In genomic region chr5:19745247-19745646, GRCh38 we compare ENCODE assay signal across 22 cellular contexts.
"Had no signal": no experiment of that assay in that cellular context is flagged by ENCODE, and none has a peak within 500 bp of the region (broad histone marks: within the 10 kb centered on the region; RNA-seq: fewer than 3 reads in every experiment).

No MANE protein-coding gene starts in this region.

- H3K4me3 ChIP-seq: adrenal gland, SK-N-MC had no signal

- H3K4me3 Mint-ChIP-seq: activated CD8-positive, alpha-beta T cell treated with anti-CD3 and anti-CD28 coated beads, Interleukin-2, amount 10 ng/mL, durations not matched to agents 7 days and 5 days; activated naive CD8-positive, alpha-beta T cell treated with anti-CD3 and anti-CD28 coated beads, Interleukin-2, amount 10 ng/mL, durations not matched to agents 7 days and 5 days had no signal

- H3K4me1 Mint-ChIP-seq: activated naive CD8-positive, alpha-beta T cell treated with anti-CD3 and anti-CD28 coated beads, Interleukin-2, amount 10 ng/mL, durations not matched to agents 7 days and 5 days had no signal

- H3K36me3 ChIP-seq: adrenal gland, WERI-Rb-1 had no signal

- H3K27me3 ChIP-seq: adrenal gland had no signal

- H3K36me3 Mint-ChIP-seq: activated naive CD8-positive, alpha-beta T cell treated with anti-CD3 and anti-CD28 coated beads, Interleukin-2, amount 10 ng/mL, durations not matched to agents 7 days and 5 days had no signal

- H3K27ac Mint-ChIP-seq: activated CD8-positive, alpha-beta T cell treated with anti-CD3 and anti-CD28 coated beads, Interleukin-2, amount 10 ng/mL, durations not matched to agents 7 days and 5 days; activated naive CD8-positive, alpha-beta T cell treated with anti-CD3 and anti-CD28 coated beads, Interleukin-2, amount 10 ng/mL, durations not matched to agents 7 days and 5 days had no signal

- H3K27me3 Mint-ChIP-seq: activated naive CD8-positive, alpha-beta T cell treated with anti-CD3 and anti-CD28 coated beads, Interleukin-2, amount 10 ng/mL, durations not matched to agents 7 days and 5 days had no signal

- DNase-seq: activated CD4-positive, alpha-beta T cell treated with anti-CD3 and anti-CD28 coated beads for 48 hours; activated CD4-positive, alpha-beta T cell treated with anti-CD3 and anti-CD28 coated beads, Interleukin-2, amount 50 U/mL, for 4 hours; activated CD8-positive, alpha-beta memory T cell treated with anti-CD3 and anti-CD28 coated beads, Interleukin-2, amount 50 U/mL, for 48 hours; activated CD8-positive, alpha-beta T cell treated with anti-CD3 and anti-CD28 coated beads, Interleukin-2, amount 10 ng/mL, durations not matched to agents 7 days and 5 days; activated naive CD4-positive, alpha-beta T cell treated with anti-CD3 and anti-CD28 coated beads, Interleukin-2, amount 50 U/mL, for 16 hours; activated naive CD8-positive, alpha-beta T cell treated with anti-CD3 and anti-CD28 coated beads, Interleukin-2, amount 10 ng/mL, durations not matched to agents 7 days and 5 days; activated T-cell treated with anti-CD3 and anti-CD28 coated beads, Interleukin-2, amount 50 U/mL, for 1 hour; adrenal gland; anterior cingulate cortex; cerebellar nuclear complex; NCI-H1092; NCI-H1436; NCI-H1694 treated with DMSO at 0.1 percent for 48 hours; NCI-H2029 treated with DMSO at 0.1 percent for 48 hours; NCI-H446; NCI-H524 treated with DMSO at 0.1 percent for 48 hours; NCI-H774; OCI-M1; RPMI8226; T-helper 1 cell; WERI-Rb-1 had no signal
